In the genomic region with DNA sequence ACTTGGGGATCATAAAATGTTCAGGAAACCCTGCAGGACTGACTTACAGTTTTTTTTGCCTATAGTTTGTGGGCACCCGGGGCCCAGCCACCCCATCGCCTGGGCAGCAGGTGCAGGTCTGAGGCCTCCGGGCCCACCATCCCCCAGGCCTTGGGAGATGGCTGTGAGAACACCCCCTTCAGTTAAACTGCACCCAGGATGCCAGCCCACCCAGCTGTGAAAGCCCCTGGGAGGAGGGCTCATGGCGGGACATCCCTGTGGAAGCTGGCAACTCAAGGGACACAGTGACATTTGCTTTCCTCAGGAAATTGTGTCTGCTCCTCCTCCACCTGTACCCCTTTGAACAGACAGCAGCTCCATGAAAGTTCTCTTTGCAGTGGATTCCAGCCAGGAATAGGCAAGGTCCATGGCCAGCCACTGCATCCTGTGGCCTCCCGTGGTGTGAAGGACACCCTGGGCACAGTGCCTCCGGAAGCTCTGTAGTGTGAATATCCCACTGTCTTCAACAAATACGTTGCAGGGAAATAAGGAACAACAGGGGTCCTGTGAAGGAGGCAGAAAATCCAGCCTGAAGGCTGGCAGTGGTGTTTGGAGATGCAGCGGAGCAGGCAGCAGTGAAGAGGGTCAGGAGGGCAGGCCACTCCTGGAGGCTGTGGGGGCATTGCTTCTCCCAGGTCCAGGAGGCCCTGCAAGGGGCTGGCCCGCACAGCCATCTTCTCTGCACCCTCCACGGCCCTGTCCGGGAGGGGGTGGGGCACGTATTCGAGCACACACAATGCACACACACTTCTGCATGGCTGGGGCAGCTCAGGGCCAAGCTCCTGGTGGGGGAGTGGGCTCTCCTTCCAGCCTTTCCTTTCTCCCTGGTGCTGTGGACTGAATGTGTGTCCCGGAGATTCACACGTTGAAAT, we compare ENCODE assay signal across 19 cellular contexts. TPM values are rescaled to one million over a fixed set of nuclear protein-coding genes. Genes with fewer than 3 reads are reported as not detected.
A peak's percentile ranks its signal among the peaks of the same experiment; 100 is the strongest.
DNase-seq lines count a peak whose midpoint lies in the region; ATAC-seq and TF ChIP-seq lines count a peak whose summit lies in the region.
"Had no signal": no experiment of that assay in that cellular context is flagged by ENCODE, and none has a peak within 500 bp of the region (broad histone marks: within the 10 kb centered on the region; RNA-seq: fewer than 3 reads in every experiment).

No MANE protein-coding gene starts in this region.

- TF ChIP-seq CTCF in heart left ventricle (IDR thresholded peaks at IDR 0.05) (no peak), brain (conservative IDR thresholded peaks at IDR 0.05) (no peak), nephron (IDR thresholded peaks at IDR 0.05; ENCODE audit: unreplicated experiment in 3 of 3) (no peak), type B pancreatic cell (conservative IDR thresholded peaks at IDR 0.05) (no peak), MM.1S (IDR thresholded peaks at IDR 0.05; ENCODE audit: low read length) (no peak)

- no peaks in the 10 kb centered on the region for H3F3A ChIP-seq in MM.1S (ENCODE audit: insufficient read depth, low read length)

- no peaks in the 10 kb centered on the region for H3K9me3 ChIP-seq in heart left ventricle
- no peaks in the 10 kb centered on the region for H3K9me3 ChIP-seq in MM.1S (replicated peaks; ENCODE audit: insufficient read depth, low read length)
- H3K9me3 ChIP-seq: mucosa of descending colon, ovary had no signal

- peaks cover 2% of the 10 kb centered on the region for H3K27me3 Mint-ChIP-seq in brain
- H3K27me3 Mint-ChIP-seq in nephron (ENCODE audit: low read depth), result peaks cover 3% of the 10 kb centered on the region
- H3K27me3 Mint-ChIP-seq in type B pancreatic cell, result no peaks in the 10 kb centered on the region

- H3K4me3 Mint-ChIP-seq in brain, result peak overlapping the region in 3 of 5 experiments; percentile 29 to 67 (median 36)
- peak overlapping the region in 2 of 3 experiments; percentile 14 to 15 for H3K4me3 Mint-ChIP-seq in nephron
- H3K4me3 Mint-ChIP-seq in type B pancreatic cell, result peak overlapping the region; percentile 45
- H3K4me3 Mint-ChIP-seq: activated CD4-positive, alpha-beta memory T cell treated with anti-CD3 and anti-CD28 coated beads for 36 hours; T-cell had no signal

- H3K36me3 Mint-ChIP-seq in brain (peaks cover 11% of the 10 kb centered on the region), nephron (ENCODE audit: low read depth) (peaks cover 6% of the 10 kb centered on the region), type B pancreatic cell (peaks cover 3% of the 10 kb centered on the region)
- H3K36me3 Mint-ChIP-seq: activated CD4-positive, alpha-beta memory T cell treated with anti-CD3 and anti-CD28 coated beads for 36 hours had no signal

- H3K4me1 ChIP-seq in heart left ventricle, result peaks cover 0 to 34% (median 16%) of the 10 kb centered on the region in 12 donors
- peaks cover 12% of the 10 kb centered on the region for H3K4me1 ChIP-seq in MM.1S (ENCODE audit: low read length)

- TF ChIP-seq POLR2A in heart left ventricle (IDR thresholded peaks at IDR 0.05), result no peak

- intact Hi-C loops in heart left ventricle (cut with DNase I) (loop anchor here in 3 of 10 donors (5.0 kb wide), 1 partner anchor 38 kb away; the partner anchor contains the start of gene IBA57 (in 3 of the 3)), Right ventricle myocardium inferior (cut with DNase I) (no loop called here)

- H3K9ac ChIP-seq in MM.1S (ENCODE audit: low read length), result no peak overlapping the region

- H4K20me1 ChIP-seq in MM.1S (ENCODE audit: insufficient read depth, low read length), result no peaks in the 10 kb centered on the region

- no peaks in the 10 kb centered on the region for H3K27me3 ChIP-seq in heart left ventricle
- H3K27me3 ChIP-seq in MM.1S (replicated peaks; ENCODE audit: insufficient read depth, low read length), result no peaks in the 10 kb centered on the region
- H3K27me3 ChIP-seq: ovary had no signal

- no peak for DNase-seq in heart left ventricle
- no peak for DNase-seq in Right ventricle myocardium inferior (ENCODE audit: missing footprints)
- DNase-seq in type B pancreatic cell (ENCODE audit: extremely low spot score, unreplicated experiment), result no peak
- no peak for DNase-seq in NCI-H1436 (lab: John Stamatoyannopoulos, UW)
- DNase-seq in MM.1S, result no peak
- no peak for DNase-seq in KG1 (lab: John Stamatoyannopoulos, UW)
- DNase-seq: activated CD4-positive, alpha-beta memory T cell treated with anti-CD3 and anti-CD28 coated beads for 36 hours; central memory CD4-positive, alpha-beta T cell; hippocampal formation; KBM-7; mucosa of descending colon; NCI-H1048; NCI-H2171; NK-92 treated with Interleukin-12 subunit alpha and Interleukin-12 subunit beta, amount 100 ng/mL, for 24 hours; ovary had no signal

- no peaks in the 10 kb centered on the region for H3K9me2 ChIP-seq in MM.1S (replicated peaks; ENCODE audit: insufficient read depth, low read length)

- H3K27ac ChIP-seq in heart left ventricle (peak overlapping the region in 10 of 12 donors; percentile 29 to 100 (median 97)), MM.1S (ENCODE audit: low read length) (no peak overlapping the region)
- H3K27ac ChIP-seq: HL-60, ovary had no signal

- ATAC-seq in heart left ventricle, result no peak
- no peak for ATAC-seq in Right ventricle myocardium inferior
- ATAC-seq: T-cell had no signal

- H3K4me2 ChIP-seq in MM.1S (ENCODE audit: low read depth, low read length), result no peak overlapping the region

- H3K27ac Mint-ChIP-seq in brain, result peak overlapping the region; percentile 82 to 93 (median 85)
- H3K27ac Mint-ChIP-seq in nephron, result peak overlapping the region in 2 of 3 experiments; percentile 44
- H3K27ac Mint-ChIP-seq in type B pancreatic cell, result no peak overlapping the region
- H3K27ac Mint-ChIP-seq: activated CD4-positive, alpha-beta memory T cell treated with anti-CD3 and anti-CD28 coated beads for 36 hours; T-cell had no signal

- 37 to 52% (median 46%) methylated on average over 12 to 15 of the region's 15 CpGs for WGBS in heart left ventricle, 4 donors

- H3K79me2 ChIP-seq in MM.1S (ENCODE audit: low read length), result no peaks in the 10 kb centered on the region

- peaks cover 24% of the 10 kb centered on the region for H3K4me1 Mint-ChIP-seq in brain
- H3K4me1 Mint-ChIP-seq in nephron, result peaks cover 17% of the 10 kb centered on the region
- H3K4me1 Mint-ChIP-seq in type B pancreatic cell (ENCODE audit: unreplicated experiment), result peaks cover 10% of the 10 kb centered on the region
- H3K4me1 Mint-ChIP-seq: T-cell had no signal

- H3K9me3 Mint-ChIP-seq in brain (peaks cover 4 to 9% (median 8%) of the 10 kb centered on the region in 5 experiments), nephron (peaks cover 8% of the 10 kb centered on the region), type B pancreatic cell (no peaks in the 10 kb centered on the region)
- H3K9me3 Mint-ChIP-seq: activated CD4-positive, alpha-beta memory T cell treated with anti-CD3 and anti-CD28 coated beads for 36 hours; T-cell had no signal

- no peaks in the 10 kb centered on the region for H3K36me3 ChIP-seq in heart left ventricle
- no peaks in the 10 kb centered on the region for H3K36me3 ChIP-seq in MM.1S (replicated peaks; ENCODE audit: insufficient read depth, low read length)
- H3K36me3 ChIP-seq: ovary had no signal

- no peak overlapping the region for H2AFZ ChIP-seq in MM.1S (ENCODE audit: low read length)

- H3K4me3 ChIP-seq in heart left ventricle (no peak overlapping the region), MM.1S (ENCODE audit: low read length) (no peak overlapping the region)
- H3K4me3 ChIP-seq: mucosa of descending colon, ovary had no signal

RNA-seq across cellular contexts. Expression of gene OBSCN, which starts 2.1 kb away (rescaled TPM):
- total RNA-seq in heart left ventricle (100 to 1,000 TPM; 238 to 460 (median 354) TPM), Right ventricle myocardium inferior (275 TPM), type B pancreatic cell (ENCODE audit: low replicate concordance) (17.2 and 48.9 TPM in 2 replicates)
- polyA plus RNA-seq in heart left ventricle (100 to 1,000 TPM; 155 to 524 TPM), brain (ENCODE audit: insufficient read depth, low read depth, low replicate concordance) (4.5 TPM)

RNA-seq across cellular contexts. Expression of gene IBA57, which starts 40.2 kb away (rescaled TPM):
- total RNA-seq in heart left ventricle (10 to 100 TPM in 7 of 9 donors, 1 to 10 TPM in 2; 8.7 to 18.6 (median 12.3) TPM), Right ventricle myocardium inferior (12.7 TPM), type B pancreatic cell (ENCODE audit: low replicate concordance) (9.5 and 10.5 TPM in 2 replicates)
- polyA plus RNA-seq in heart left ventricle (10 to 100 TPM in 1 of 2 donors, 1 to 10 TPM in 1; 4.8 to 11.3 TPM), brain (ENCODE audit: insufficient read depth, low read depth, low replicate concordance) (5.8 TPM)

RNA-seq across cellular contexts. Expression of gene GJC2, which starts 56.1 kb away (rescaled TPM):
- total RNA-seq in heart left ventricle, result 1 to 10 TPM in 3 of 9 donors, under 1 TPM in 6; 0.40 to 3.8 (median 0.88) TPM
- polyA plus RNA-seq in heart left ventricle, result under 1 TPM; 0.61 to 0.78 TPM
- total RNA-seq in Right ventricle myocardium inferior, result 1.6 TPM
- polyA plus RNA-seq in brain (ENCODE audit: insufficient read depth, low read depth, low replicate concordance), result 22.7 TPM
- total RNA-seq in type B pancreatic cell (ENCODE audit: low replicate concordance), result 0.76 and 1.3 TPM in 2 replicates
